22 cellular contexts compared by ENCODE assay signal in genomic region chr22:10961043-10961860, GRCh38.
A peak's percentile ranks its signal among the peaks of the same experiment; 100 is the strongest.
DNase-seq lines count a peak whose midpoint lies in the region; ATAC-seq and TF ChIP-seq lines count a peak whose summit lies in the region.
"Had no signal": no experiment of that assay in that cellular context is flagged by ENCODE, and none has a peak within 500 bp of the region (broad histone marks: within the 10 kb centered on the region; RNA-seq: fewer than 3 reads in every experiment).

No MANE protein-coding gene starts in this region.

- no peak overlapping the region for H2BK120ac ChIP-seq in trophoblast cell (ENCODE audit: insufficient read depth, low read length, poor library complexity)

- H3K27ac ChIP-seq in C4-2B = peak overlapping the region; percentile 57
- H3K27ac ChIP-seq in trophoblast cell (ENCODE audit: low read depth, low read length) = no peak overlapping the region
- H3K27ac ChIP-seq: body of pancreas, GM23248, parathyroid adenoma, VCaP had no signal

- no peak overlapping the region for H3K14ac ChIP-seq in trophoblast cell (ENCODE audit: low read length)

- peaks cover 66% of the 10 kb centered on the region for H3K9me3 Mint-ChIP-seq in chondrocyte (ENCODE audit: low read depth)

- no peak overlapping the region for H2BK5ac ChIP-seq in trophoblast cell (ENCODE audit: low read depth, low read length, poor library complexity)

- H3K27ac Mint-ChIP-seq in chondrocyte (ENCODE audit: unreplicated experiment) = no peak overlapping the region
- H3K27ac Mint-ChIP-seq: activated CD4-positive, alpha-beta T cell treated with anti-CD3 and anti-CD28 coated beads, Interleukin-2, amount 10 ng/mL, durations not matched to agents 7 days and 5 days; activated T-helper 2 cell treated with anti-CD3 and anti-CD28 coated beads, Interferon-gamma antibody, Interleukin-2, Interleukin-4, amounts not matched to agents 10 μg/mL and 5 μg/mL and 100 μg/mL, durations not matched to agents 14 hours and 24 hours and 36 hours; CD8-positive, alpha-beta T cell; natural killer cell had no signal

- H4K12ac ChIP-seq in trophoblast cell (ENCODE audit: low read depth, low read length) = no peak overlapping the region

- peaks cover 18% of the 10 kb centered on the region for H3K9me3 ChIP-seq in trophoblast cell (ENCODE audit: insufficient read depth, low read depth, low read length)

- no peak overlapping the region for H2AK5ac ChIP-seq in trophoblast cell (ENCODE audit: low read length)

- H3K4me3 ChIP-seq in trophoblast cell (ENCODE audit: low read depth, low read length) = peak overlapping the region; percentile 19
- H3K4me3 ChIP-seq: body of pancreas, GM23248 had no signal

- H3K79me1 ChIP-seq in trophoblast cell (ENCODE audit: low read length) = no peaks in the 10 kb centered on the region

- in situ Hi-C loops in GM13977 (cut with MboI; ENCODE audit: low pct_unique_long_range_greater_than_20kb, low sequenced_read_pairs, unreplicated experiment) = no loop called here

- no peak overlapping the region for H3K4ac ChIP-seq in trophoblast cell (ENCODE audit: low read depth, low read length)

- H3K18ac ChIP-seq in trophoblast cell (ENCODE audit: low read length) = no peak overlapping the region

- no peak overlapping the region for H2AFZ ChIP-seq in trophoblast cell (ENCODE audit: insufficient read depth, low read length, poor library complexity)
- H2AFZ ChIP-seq: GM23248, parathyroid adenoma had no signal

- H3K4me2 ChIP-seq in trophoblast cell (ENCODE audit: low read length) = no peak overlapping the region

- no peak overlapping the region for H3K23ac ChIP-seq in trophoblast cell (ENCODE audit: low read length)

- DNase-seq in GM13977 (ENCODE audit: low spot score) (peak; percentile 5), chondrocyte (ENCODE audit: low spot score) (peak; percentile 95), trophoblast cell (no peak), midbrain (lab: John Stamatoyannopoulos, UW) (no peak)
- DNase-seq: activated CD4-positive, alpha-beta T cell treated with anti-CD3 and anti-CD28 coated beads, Interleukin-2, amount 10 ng/mL, durations not matched to agents 7 days and 5 days; body of pancreas; GM23248; Kasumi-1; natural killer cell; NCI-H1092; NCI-H187 treated with DMSO at 0.1 percent for 48 hours; NCI-H2227 treated with DMSO at 0.1 percent for 48 hours; SIG-M5; stimulated activated CD4-positive, alpha-beta T cell treated with anti-CD3 and anti-CD28 coated beads, Interleukin-15, amount 100 ng/mL, for 24 hours had no signal

- H3K4me1 Mint-ChIP-seq in chondrocyte (ENCODE audit: low read depth) = no peaks in the 10 kb centered on the region
- H3K4me1 Mint-ChIP-seq: activated CD4-positive, alpha-beta T cell treated with anti-CD3 and anti-CD28 coated beads, Interleukin-2, amount 10 ng/mL, durations not matched to agents 7 days and 5 days; natural killer cell had no signal

- no peaks in the 10 kb centered on the region for H3K79me2 ChIP-seq in trophoblast cell (ENCODE audit: control insufficient read depth, insufficient read depth, low read length, poor library complexity)
- H3K79me2 ChIP-seq: parathyroid adenoma had no signal

- no peak overlapping the region for H3K4me3 Mint-ChIP-seq in chondrocyte (ENCODE audit: unreplicated experiment)
- H3K4me3 Mint-ChIP-seq: activated CD4-positive, alpha-beta T cell treated with anti-CD3 and anti-CD28 coated beads, Interleukin-2, amount 10 ng/mL, durations not matched to agents 7 days and 5 days; CD8-positive, alpha-beta T cell; natural killer cell had no signal

- TF ChIP-seq CTCF in C4-2B (conservative IDR thresholded peaks at IDR 0.05) = peak; percentile 65
- TF ChIP-seq CTCF in GM13977 (IDR thresholded peaks at IDR 0.05; ENCODE audit: extremely low read depth, insufficient read depth, missing control alignments) = no peak
- no peak for TF ChIP-seq CTCF in chondrocyte (IDR thresholded peaks at IDR 0.05)

- H3K27me3 ChIP-seq in trophoblast cell (ENCODE audit: insufficient read depth, low read length) = no peaks in the 10 kb centered on the region
- H3K27me3 ChIP-seq: body of pancreas had no signal

- no peak overlapping the region for H3K9ac ChIP-seq in trophoblast cell (ENCODE audit: low read length)
- H3K9ac ChIP-seq: GM23248, parathyroid adenoma had no signal

- no peak for ATAC-seq in GM21360 (IDR thresholded peaks at IDR 0.05; ENCODE audit: unreplicated experiment)
- no peak for ATAC-seq in HG02610 (IDR thresholded peaks at IDR 0.05; ENCODE audit: unreplicated experiment)
- ATAC-seq: body of pancreas; CD8-positive, alpha-beta T cell; natural killer cell; sciatic nerve had no signal

- H3K36me3 Mint-ChIP-seq in chondrocyte (ENCODE audit: low read depth) = peaks cover 2% of the 10 kb centered on the region

- no peaks in the 10 kb centered on the region for H3K4me1 ChIP-seq in trophoblast cell (ENCODE audit: control insufficient read depth in 1 of 2, insufficient read depth in 2 of 2, low read length in 2 of 2)
- H3K4me1 ChIP-seq: body of pancreas, parathyroid adenoma had no signal

- H3K27me3 Mint-ChIP-seq in chondrocyte (ENCODE audit: low read depth) = no peaks in the 10 kb centered on the region
- H3K27me3 Mint-ChIP-seq: activated CD4-positive, alpha-beta T cell treated with anti-CD3 and anti-CD28 coated beads, Interleukin-2, amount 10 ng/mL, durations not matched to agents 7 days and 5 days had no signal

- WGBS in trophoblast cell (ENCODE audit: extremely low coverage, insufficient coverage, insufficient read length) = no CpG with 5 or more reads among the region's 69 CpGs

- H4K8ac ChIP-seq in trophoblast cell (ENCODE audit: low read depth, low read length) = no peak overlapping the region

- no peak overlapping the region for H2BK12ac ChIP-seq in trophoblast cell (ENCODE audit: low read length)

- H4K91ac ChIP-seq in trophoblast cell (ENCODE audit: low read depth, low read length) = no peak overlapping the region

- H3K36me3 ChIP-seq in trophoblast cell (ENCODE audit: control insufficient read depth in 1 of 2, insufficient read depth in 2 of 2, low read length in 2 of 2) = no peaks in the 10 kb centered on the region

Comparison
In these comparisons a context has a peak if more than half of its experiments do, and no peak if none do; other contexts are left out.
1. DNase-seq: peak in GM13977 (single experiment) and chondrocyte (single experiment); none in trophoblast cell (0 of 2) and midbrain (single experiment).